ENCODE assay signal across 1 cellular context in the genomic region with DNA sequence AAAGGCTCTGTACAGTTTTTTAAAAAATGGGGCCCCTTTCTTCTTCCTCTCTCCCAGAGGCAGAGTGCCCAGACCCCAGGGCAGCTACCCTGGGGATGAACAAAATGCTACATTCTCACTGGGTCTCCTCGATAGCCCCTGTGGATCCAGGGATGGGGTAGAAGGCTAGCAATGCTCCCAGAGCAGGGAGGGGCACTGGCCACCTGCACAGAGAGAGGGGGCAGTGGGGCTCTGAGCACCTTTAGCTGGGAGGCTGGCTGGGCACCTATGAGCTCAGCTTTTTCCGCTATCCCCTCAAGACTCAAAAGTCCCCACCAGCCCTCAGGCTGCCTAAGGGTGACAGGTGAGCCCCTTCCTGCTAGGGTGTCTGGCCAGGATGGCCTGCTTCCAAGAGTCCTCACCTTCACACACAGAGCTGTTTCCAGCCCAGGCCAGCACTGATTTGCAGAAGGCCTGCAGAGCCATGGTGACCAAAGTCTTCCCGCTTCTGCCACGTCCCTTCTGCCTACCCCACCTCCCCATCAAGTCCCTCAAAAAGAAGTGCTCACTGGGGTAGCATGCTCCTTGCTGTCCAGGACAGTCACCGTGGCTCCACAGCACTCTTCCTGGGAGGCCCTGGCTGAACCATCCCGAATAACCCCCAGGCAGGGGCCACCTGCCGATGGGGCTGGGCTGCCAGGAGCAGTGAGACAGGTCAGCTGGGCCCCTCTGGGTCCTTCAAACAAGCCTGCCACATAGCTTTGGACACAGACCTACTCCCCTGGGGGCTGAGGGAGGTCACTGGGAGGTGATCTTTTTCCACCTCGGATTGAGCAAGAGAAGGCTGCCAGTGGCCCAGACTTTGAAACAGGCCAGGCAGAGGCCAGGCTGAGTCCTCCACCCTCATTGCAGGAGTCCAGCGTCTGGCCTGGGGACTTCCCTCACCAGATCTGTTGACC.
TF ChIP-seq lines count a peak whose summit lies in the region.

No MANE protein-coding gene starts in this region.

TF ChIP-seq in HepG2, 621 proteins besides CTCF, POLR2A, EP300 and RAD21 (continued from another document and continues in another):
- TF ChIP-seq ZMAT5 (CRISPR knock-in tag; IDR thresholded peaks at IDR 0.05; ENCODE audit: borderline replicate concordance, low read depth) (no peak), RFX1 (IDR thresholded peaks at IDR 0.05) (no peak), YEATS4 (CRISPR knock-in tag; IDR thresholded peaks at IDR 0.05; ENCODE audit: borderline replicate concordance) (peak; percentile 56; the same call in 1 of the 2 replicates), POLR2G (IDR thresholded peaks at IDR 0.05; ENCODE audit: low read depth, low read length) (peak; percentile 51; the same call in 1 of the 2 replicates), NCOA2 (CRISPR knock-in tag; IDR thresholded peaks at IDR 0.05) (peak; percentile 84), SATB2 (CRISPR knock-in tag; IDR thresholded peaks at IDR 0.05) (no peak), PHF21A (CRISPR knock-in tag; IDR thresholded peaks at IDR 0.05) (peak; percentile 95), AGO2 (optimal IDR thresholded peaks at IDR 0.05; ENCODE audit: low read depth, low read length) (peak; percentile 81), ZNF530 (CRISPR knock-in tag; IDR thresholded peaks at IDR 0.05; ENCODE audit: low read depth) (no peak), TARDBP (CRISPR knock-in tag; IDR thresholded peaks at IDR 0.05) (peak; percentile 55), SKIL (CRISPR knock-in tag; IDR thresholded peaks at IDR 0.05; ENCODE audit: borderline replicate concordance) (peak; percentile 96), HMG20A (CRISPR knock-in tag; IDR thresholded peaks at IDR 0.05; ENCODE audit: borderline replicate concordance) (peak; percentile 85), ZNF687 (CRISPR knock-in tag; IDR thresholded peaks at IDR 0.05) (peak; percentile 95), HNRNPK (IDR thresholded peaks at IDR 0.05; ENCODE audit: low read depth, low read length, poor library complexity, severe bottlenecking) (no peak), ZNF629 (CRISPR knock-in tag; conservative IDR thresholded peaks at IDR 0.05) (no peak; the same call in 1 of the 2 replicates), THAP9 (CRISPR knock-in tag; IDR thresholded peaks at IDR 0.05; ENCODE audit: borderline replicate concordance) (peak; percentile 57; the same call in 1 of the 2 replicates), TCF12 (IDR thresholded peaks at IDR 0.05) (no peak), TCF12 (CRISPR knock-in tag; IDR thresholded peaks at IDR 0.05) (0 out of 2 replicates have a peak, but pooled peaks have one; percentile 38), FOXK2 (IDR thresholded peaks at IDR 0.05) (no peak), FUBP1 (CRISPR knock-in tag; IDR thresholded peaks at IDR 0.05; ENCODE audit: borderline replicate concordance) (no peak), GMEB1 (CRISPR knock-in tag; IDR thresholded peaks at IDR 0.05; ENCODE audit: borderline replicate concordance) (peak; percentile 29; the same call in 1 of the 2 replicates)
- TF ChIP-seq, protein P1, sequence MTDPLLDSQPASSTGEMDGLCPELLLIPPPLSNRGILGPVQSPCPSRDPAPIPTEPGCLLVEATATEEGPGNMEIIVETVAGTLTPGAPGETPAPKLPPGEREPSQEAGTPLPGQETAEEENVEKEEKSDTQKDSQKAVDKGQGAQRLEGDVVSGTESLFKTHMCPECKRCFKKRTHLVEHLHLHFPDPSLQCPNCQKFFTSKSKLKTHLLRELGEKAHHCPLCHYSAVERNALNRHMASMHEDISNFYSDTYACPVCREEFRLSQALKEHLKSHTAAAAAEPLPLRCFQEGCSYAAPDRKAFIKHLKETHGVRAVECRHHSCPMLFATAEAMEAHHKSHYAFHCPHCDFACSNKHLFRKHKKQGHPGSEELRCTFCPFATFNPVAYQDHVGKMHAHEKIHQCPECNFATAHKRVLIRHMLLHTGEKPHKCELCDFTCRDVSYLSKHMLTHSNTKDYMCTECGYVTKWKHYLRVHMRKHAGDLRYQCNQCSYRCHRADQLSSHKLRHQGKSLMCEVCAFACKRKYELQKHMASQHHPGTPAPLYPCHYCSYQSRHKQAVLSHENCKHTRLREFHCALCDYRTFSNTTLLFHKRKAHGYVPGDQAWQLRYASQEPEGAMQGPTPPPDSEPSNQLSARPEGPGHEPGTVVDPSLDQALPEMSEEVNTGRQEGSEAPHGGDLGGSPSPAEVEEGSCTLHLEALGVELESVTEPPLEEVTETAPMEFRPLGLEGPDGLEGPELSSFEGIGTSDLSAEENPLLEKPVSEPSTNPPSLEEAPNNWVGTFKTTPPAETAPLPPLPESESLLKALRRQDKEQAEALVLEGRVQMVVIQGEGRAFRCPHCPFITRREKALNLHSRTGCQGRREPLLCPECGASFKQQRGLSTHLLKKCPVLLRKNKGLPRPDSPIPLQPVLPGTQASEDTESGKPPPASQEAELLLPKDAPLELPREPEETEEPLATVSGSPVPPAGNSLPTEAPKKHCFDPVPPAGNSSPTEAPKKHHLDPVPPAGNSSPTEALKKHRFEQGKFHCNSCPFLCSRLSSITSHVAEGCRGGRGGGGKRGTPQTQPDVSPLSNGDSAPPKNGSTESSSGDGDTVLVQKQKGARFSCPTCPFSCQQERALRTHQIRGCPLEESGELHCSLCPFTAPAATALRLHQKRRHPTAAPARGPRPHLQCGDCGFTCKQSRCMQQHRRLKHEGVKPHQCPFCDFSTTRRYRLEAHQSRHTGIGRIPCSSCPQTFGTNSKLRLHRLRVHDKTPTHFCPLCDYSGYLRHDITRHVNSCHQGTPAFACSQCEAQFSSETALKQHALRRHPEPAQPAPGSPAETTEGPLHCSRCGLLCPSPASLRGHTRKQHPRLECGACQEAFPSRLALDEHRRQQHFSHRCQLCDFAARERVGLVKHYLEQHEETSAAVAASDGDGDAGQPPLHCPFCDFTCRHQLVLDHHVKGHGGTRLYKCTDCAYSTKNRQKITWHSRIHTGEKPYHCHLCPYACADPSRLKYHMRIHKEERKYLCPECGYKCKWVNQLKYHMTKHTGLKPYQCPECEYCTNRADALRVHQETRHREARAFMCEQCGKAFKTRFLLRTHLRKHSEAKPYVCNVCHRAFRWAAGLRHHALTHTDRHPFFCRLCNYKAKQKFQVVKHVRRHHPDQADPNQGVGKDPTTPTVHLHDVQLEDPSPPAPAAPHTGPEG (CRISPR knock-in tag; IDR thresholded peaks at IDR 0.05): 0 out of 2 replicates have a peak, but pooled peaks have one; percentile 50
- TF ChIP-seq, protein P2, sequence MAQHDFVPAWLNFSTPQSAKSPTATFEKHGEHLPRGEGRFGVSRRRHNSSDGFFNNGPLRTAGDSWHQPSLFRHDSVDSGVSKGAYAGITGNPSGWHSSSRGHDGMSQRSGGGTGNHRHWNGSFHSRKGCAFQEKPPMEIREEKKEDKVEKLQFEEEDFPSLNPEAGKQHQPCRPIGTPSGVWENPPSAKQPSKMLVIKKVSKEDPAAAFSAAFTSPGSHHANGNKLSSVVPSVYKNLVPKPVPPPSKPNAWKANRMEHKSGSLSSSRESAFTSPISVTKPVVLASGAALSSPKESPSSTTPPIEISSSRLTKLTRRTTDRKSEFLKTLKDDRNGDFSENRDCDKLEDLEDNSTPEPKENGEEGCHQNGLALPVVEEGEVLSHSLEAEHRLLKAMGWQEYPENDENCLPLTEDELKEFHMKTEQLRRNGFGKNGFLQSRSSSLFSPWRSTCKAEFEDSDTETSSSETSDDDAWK (CRISPR knock-in tag; IDR thresholded peaks at IDR 0.05): no peak
- TF ChIP-seq, protein P3, sequence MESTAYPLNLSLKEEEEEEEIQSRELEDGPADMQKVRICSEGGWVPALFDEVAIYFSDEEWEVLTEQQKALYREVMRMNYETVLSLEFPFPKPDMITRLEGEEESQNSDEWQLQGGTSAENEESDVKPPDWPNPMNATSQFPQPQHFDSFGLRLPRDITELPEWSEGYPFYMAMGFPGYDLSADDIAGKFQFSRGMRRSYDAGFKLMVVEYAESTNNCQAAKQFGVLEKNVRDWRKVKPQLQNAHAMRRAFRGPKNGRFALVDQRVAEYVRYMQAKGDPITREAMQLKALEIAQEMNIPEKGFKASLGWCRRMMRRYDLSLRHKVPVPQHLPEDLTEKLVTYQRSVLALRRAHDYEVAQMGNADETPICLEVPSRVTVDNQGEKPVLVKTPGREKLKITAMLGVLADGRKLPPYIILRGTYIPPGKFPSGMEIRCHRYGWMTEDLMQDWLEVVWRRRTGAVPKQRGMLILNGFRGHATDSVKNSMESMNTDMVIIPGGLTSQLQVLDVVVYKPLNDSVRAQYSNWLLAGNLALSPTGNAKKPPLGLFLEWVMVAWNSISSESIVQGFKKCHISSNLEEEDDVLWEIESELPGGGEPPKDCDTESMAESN (CRISPR knock-in tag; conservative IDR thresholded peaks at IDR 0.05): no peak
